9 cellular contexts compared by ENCODE assay signal in the genomic region with DNA sequence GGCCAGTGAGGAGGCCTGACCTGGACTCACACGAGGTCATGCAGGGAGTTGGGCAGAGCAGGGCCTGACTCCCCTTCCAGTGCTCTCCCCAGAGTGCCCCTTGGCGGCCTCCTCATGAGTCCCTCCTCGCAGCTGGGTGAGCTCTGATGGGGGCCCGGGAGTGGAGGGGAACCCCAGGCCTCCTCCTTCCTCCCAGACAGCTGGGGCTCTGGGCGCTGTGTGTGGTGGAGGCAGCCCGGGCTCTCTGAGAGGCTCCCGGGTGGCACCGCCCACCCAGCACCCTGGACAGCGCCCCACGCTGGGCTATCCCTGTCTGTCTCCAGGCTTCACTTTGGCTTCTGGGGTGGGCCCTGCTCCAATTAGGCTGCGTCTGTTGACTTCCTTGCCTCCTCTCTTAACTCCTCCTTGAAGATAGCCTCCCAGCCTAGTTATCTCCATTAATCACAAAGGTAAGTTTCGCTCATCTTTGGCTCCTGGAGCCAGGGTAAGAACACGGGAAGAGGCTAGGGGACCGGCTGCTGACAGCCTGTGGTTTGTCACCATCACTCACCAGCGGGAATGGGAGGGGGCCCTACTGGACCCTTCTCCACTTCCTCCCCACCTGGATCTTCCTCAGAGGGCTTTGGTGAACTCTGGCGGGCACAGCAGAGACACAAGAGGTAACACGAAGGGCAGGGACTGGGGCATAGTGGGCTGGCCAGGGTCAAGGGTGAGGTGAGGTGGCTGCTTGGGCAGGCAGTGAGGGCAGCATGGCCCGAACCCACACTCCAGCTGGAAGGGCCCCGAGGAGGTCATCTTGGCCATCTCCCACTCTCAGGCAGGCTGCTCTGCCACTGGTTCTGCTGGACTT. TPM values are rescaled to one million over a fixed set of nuclear protein-coding genes. Genes with fewer than 3 reads are reported as not detected.
DNase-seq lines count a peak whose midpoint lies in the region; ATAC-seq, FAIRE-seq and TF ChIP-seq lines count a peak whose summit lies in the region.
"Had no signal": no experiment of that assay in that cellular context is flagged by ENCODE, and none has a peak within 500 bp of the region (broad histone marks: within the 10 kb centered on the region; RNA-seq: fewer than 3 reads in every experiment).

No MANE protein-coding gene starts in this region.

- TF ChIP-seq CTCF in SK-N-SH (IDR thresholded peaks at IDR 0.05) (no peak), foreskin fibroblast (IDR thresholded peaks at IDR 0.05; ENCODE audit: low read depth, low read length) (no peak)

- no peak overlapping the region for H3K9ac ChIP-seq in SK-N-SH

- H3K36me3 ChIP-seq in SK-N-SH (replicated peaks in 1 of 2; ENCODE audit: control insufficient read depth in 1 of 2, insufficient read depth in 2 of 2, low read length in 1 of 2) = no peaks in the 10 kb centered on the region

- H4K20me1 ChIP-seq in SK-N-SH (ENCODE audit: insufficient read depth) = no peaks in the 10 kb centered on the region

- no peaks in the 10 kb centered on the region for H3K9me2 ChIP-seq in SK-N-SH

- no peak overlapping the region for H3K27ac ChIP-seq in SK-N-SH (ENCODE audit: low read depth in 2 of 2, low read length in 1 of 2)

- FAIRE-seq in RCC 7860 (lab: Jason Lieb, UNC) = no peak
- FAIRE-seq: colon had no signal

- peak; percentile 73 for ATAC-seq in activated CD4-positive, alpha-beta T cell treated with anti-CD3 and anti-CD28 coated beads for 36 hours

- no peak for TF ChIP-seq EP300 in SK-N-SH (IDR thresholded peaks at IDR 0.05; ENCODE audit: borderline replicate concordance in 1 of 2, low read depth in 1 of 2, low read length in 1 of 2)

- H2AFZ ChIP-seq in SK-N-SH (ENCODE audit: low read depth) = no peak overlapping the region

- POLR2A ChIA-PET in activated CD4-positive, alpha-beta T cell treated with anti-CD3 and anti-CD28 coated beads for 36 hours (lab: Charles Lee) = no interaction called here
- POLR2A ChIA-PET in SK-N-SH (lab: Yijun Ruan, JAX) = no interaction called here

- intact Hi-C loops in activated CD4-positive, alpha-beta T cell treated with anti-CD3 and anti-CD28 coated beads for 36 hours (cut with DNase I, micrococcal nuclease) = no loop called here

- H3K4me1 Mint-ChIP-seq in activated CD4-positive, alpha-beta T cell treated with anti-CD3 and anti-CD28 coated beads for 36 hours = no peaks in the 10 kb centered on the region

- no peak overlapping the region for H3K27ac Mint-ChIP-seq in activated CD4-positive, alpha-beta T cell treated with anti-CD3 and anti-CD28 coated beads for 36 hours

- no peaks in the 10 kb centered on the region for H3K36me3 Mint-ChIP-seq in activated CD4-positive, alpha-beta T cell treated with anti-CD3 and anti-CD28 coated beads for 36 hours (ENCODE audit: low read depth)

- no peaks in the 10 kb centered on the region for H3K4me1 ChIP-seq in SK-N-SH (ENCODE audit: control insufficient read depth in 1 of 2, insufficient read depth in 2 of 2, low read depth in 1 of 2, low read length in 1 of 2)

- no peaks in the 10 kb centered on the region for H3K9me3 ChIP-seq in SK-N-SH

- H3F3A ChIP-seq in SK-N-SH (replicated peaks; ENCODE audit: insufficient read depth) = no peaks in the 10 kb centered on the region

- DNase-seq in activated CD4-positive, alpha-beta T cell treated with anti-CD3 and anti-CD28 coated beads for 36 hours = peak; percentile 71
- DNase-seq in activated CD4-positive, alpha-beta T cell treated with anti-CD3 and anti-CD28 coated beads for 4 hours = no peak
- no peak for DNase-seq in SK-N-SH
- peak; percentile 20 to 64 for DNase-seq in foreskin fibroblast
- peak; percentile 23 to 50 for DNase-seq in stimulated activated CD4-positive, alpha-beta T cell treated with anti-CD3 and anti-CD28 coated beads, Interleukin-4, amount 100 ng/mL, for 48 hours (ENCODE audit: low read depth in 2 of 2)
- no peak for DNase-seq in amniotic stem cell (lab: John Stamatoyannopoulos, UW)
- no peak for DNase-seq in NCI-H2227 (lab: John Stamatoyannopoulos, UW; ENCODE audit: unreplicated experiment)
- no peak for DNase-seq in RCC 7860 (ENCODE audit: low spot score)

- H3K4me3 Mint-ChIP-seq in activated CD4-positive, alpha-beta T cell treated with anti-CD3 and anti-CD28 coated beads for 36 hours = no peak overlapping the region

- WGBS in SK-N-SH (ENCODE audit: low lambda C conversion rate) = 54% methylated on average over 11 of the region's 19 CpGs

- H3K9me3 Mint-ChIP-seq in activated CD4-positive, alpha-beta T cell treated with anti-CD3 and anti-CD28 coated beads for 36 hours (ENCODE audit: low read depth) = no peaks in the 10 kb centered on the region

- peaks cover 6% of the 10 kb centered on the region for H3K27me3 Mint-ChIP-seq in activated CD4-positive, alpha-beta T cell treated with anti-CD3 and anti-CD28 coated beads for 36 hours

- H3K4me2 ChIP-seq in SK-N-SH = no peak overlapping the region

- H3K27me3 ChIP-seq in SK-N-SH (ENCODE audit: insufficient read depth) = peaks cover 3% of the 10 kb centered on the region; the same call in 1 of the 2 replicates

- CTCF ChIA-PET in activated CD4-positive, alpha-beta T cell treated with anti-CD3 and anti-CD28 coated beads for 36 hours (lab: Charles Lee) = no interaction called here
- CTCF ChIA-PET in SK-N-SH (lab: Yijun Ruan, JAX) = interaction anchor here (1.2 kb wide), 1 partner anchor 234 kb away, joined by 3 read pairs; a partner anchor contains a TSS

- no peaks in the 10 kb centered on the region for H3K79me2 ChIP-seq in SK-N-SH (ENCODE audit: insufficient read depth)

- no peak for TF ChIP-seq RAD21 in SK-N-SH (IDR thresholded peaks at IDR 0.05; ENCODE audit: low read length)

- H3K4me3 ChIP-seq in SK-N-SH (ENCODE audit: low read depth in 2 of 2, low read length in 1 of 2) (no peak overlapping the region), foreskin fibroblast (ENCODE audit: low read depth in 1 of 2, low read length in 2 of 2) (no peak overlapping the region)

TF ChIP-seq in SK-N-SH, 30 proteins besides CTCF, POLR2A, EP300 and RAD21:
- TF ChIP-seq, protein P1, sequence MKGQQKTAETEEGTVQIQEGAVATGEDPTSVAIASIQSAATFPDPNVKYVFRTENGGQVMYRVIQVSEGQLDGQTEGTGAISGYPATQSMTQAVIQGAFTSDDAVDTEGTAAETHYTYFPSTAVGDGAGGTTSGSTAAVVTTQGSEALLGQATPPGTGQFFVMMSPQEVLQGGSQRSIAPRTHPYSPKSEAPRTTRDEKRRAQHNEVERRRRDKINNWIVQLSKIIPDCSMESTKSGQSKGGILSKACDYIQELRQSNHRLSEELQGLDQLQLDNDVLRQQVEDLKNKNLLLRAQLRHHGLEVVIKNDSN (IDR thresholded peaks at IDR 0.05; ENCODE audit: borderline replicate concordance, low read depth) = no peak
- TF ChIP-seq ELF1 (IDR thresholded peaks at IDR 0.05) = no peak
- no peak for TF ChIP-seq RCOR1 (IDR thresholded peaks at IDR 0.05; ENCODE audit: low read length)
- TF ChIP-seq, protein P2, sequence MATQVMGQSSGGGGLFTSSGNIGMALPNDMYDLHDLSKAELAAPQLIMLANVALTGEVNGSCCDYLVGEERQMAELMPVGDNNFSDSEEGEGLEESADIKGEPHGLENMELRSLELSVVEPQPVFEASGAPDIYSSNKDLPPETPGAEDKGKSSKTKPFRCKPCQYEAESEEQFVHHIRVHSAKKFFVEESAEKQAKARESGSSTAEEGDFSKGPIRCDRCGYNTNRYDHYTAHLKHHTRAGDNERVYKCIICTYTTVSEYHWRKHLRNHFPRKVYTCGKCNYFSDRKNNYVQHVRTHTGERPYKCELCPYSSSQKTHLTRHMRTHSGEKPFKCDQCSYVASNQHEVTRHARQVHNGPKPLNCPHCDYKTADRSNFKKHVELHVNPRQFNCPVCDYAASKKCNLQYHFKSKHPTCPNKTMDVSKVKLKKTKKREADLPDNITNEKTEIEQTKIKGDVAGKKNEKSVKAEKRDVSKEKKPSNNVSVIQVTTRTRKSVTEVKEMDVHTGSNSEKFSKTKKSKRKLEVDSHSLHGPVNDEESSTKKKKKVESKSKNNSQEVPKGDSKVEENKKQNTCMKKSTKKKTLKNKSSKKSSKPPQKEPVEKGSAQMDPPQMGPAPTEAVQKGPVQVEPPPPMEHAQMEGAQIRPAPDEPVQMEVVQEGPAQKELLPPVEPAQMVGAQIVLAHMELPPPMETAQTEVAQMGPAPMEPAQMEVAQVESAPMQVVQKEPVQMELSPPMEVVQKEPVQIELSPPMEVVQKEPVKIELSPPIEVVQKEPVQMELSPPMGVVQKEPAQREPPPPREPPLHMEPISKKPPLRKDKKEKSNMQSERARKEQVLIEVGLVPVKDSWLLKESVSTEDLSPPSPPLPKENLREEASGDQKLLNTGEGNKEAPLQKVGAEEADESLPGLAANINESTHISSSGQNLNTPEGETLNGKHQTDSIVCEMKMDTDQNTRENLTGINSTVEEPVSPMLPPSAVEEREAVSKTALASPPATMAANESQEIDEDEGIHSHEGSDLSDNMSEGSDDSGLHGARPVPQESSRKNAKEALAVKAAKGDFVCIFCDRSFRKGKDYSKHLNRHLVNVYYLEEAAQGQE (IDR thresholded peaks at IDR 0.05; ENCODE audit: low read depth, low read length) = peak; percentile 97
- no peak for TF ChIP-seq GATA2 (CRISPR knock-in tag; IDR thresholded peaks at IDR 0.05)
- TF ChIP-seq, protein P3, sequence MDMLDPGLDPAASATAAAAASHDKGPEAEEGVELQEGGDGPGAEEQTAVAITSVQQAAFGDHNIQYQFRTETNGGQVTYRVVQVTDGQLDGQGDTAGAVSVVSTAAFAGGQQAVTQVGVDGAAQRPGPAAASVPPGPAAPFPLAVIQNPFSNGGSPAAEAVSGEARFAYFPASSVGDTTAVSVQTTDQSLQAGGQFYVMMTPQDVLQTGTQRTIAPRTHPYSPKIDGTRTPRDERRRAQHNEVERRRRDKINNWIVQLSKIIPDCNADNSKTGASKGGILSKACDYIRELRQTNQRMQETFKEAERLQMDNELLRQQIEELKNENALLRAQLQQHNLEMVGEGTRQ (IDR thresholded peaks at IDR 0.05; ENCODE audit: borderline replicate concordance, low read depth, low read length) = no peak

RNA-seq across cellular contexts. Expression of a gene that starts 13.1 kb away (rescaled TPM):
- total RNA-seq in activated CD4-positive, alpha-beta T cell treated with anti-CD3 and anti-CD28 coated beads for 36 hours = not detected
- 0.15 TPM in 2 replicates for polyA plus RNA-seq in SK-N-SH (2012; rRNA removed)
- polyA plus RNA-seq in SK-N-SH (2012; cell fraction: cytosol; rRNA removed) = 0.09 and 0.13 TPM in 2 replicates
- polyA plus RNA-seq in SK-N-SH (2012; cell fraction: nucleus; rRNA removed) = 0.62 and 0.63 TPM in 2 replicates

Comparison
In these comparisons a context has a peak if more than half of its experiments do, and no peak if none do; other contexts are left out.
1. DNase-seq: peak in activated CD4-positive, alpha-beta T cell treated with anti-CD3 and anti-CD28 coated beads for 36 hours (single experiment), foreskin fibroblast (2 of 2) and stimulated activated CD4-positive, alpha-beta T cell treated with anti-CD3 and anti-CD28 coated beads, Interleukin-4, amount 100 ng/mL, for 48 hours (2 of 2); none in activated CD4-positive, alpha-beta T cell treated with anti-CD3 and anti-CD28 coated beads for 4 hours (0 of 2), SK-N-SH (single experiment), amniotic stem cell (single experiment), NCI-H2227 (single experiment) and RCC 7860 (single experiment).